Comparison of ENCODE assay signal across 23 cellular contexts in the genomic region with DNA sequence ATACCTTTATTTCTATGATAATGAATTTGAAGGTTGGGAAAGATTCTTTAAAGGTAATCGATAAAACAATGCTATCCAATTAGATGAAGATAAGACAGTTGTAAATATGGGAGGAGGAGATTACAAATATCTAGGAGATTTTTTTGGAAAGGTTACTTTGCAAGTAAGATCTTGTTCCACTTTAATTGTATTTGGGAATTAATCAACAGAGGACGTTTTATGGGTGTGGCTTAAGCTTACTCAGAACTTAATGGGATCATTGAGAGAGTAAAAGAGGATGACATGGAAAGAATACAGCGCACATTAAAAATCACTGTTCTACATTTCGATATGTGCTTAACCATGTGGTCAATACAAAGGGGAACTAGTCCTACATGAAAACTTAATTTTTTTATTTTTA. TPM values are rescaled to one million over a fixed set of nuclear protein-coding genes. Genes with fewer than 3 reads are reported as not detected.
DNase-seq lines count a peak whose midpoint lies in the region; ATAC-seq, FAIRE-seq and TF ChIP-seq lines count a peak whose summit lies in the region.
"Had no signal": no experiment of that assay in that cellular context is flagged by ENCODE, and none has a peak within 500 bp of the region (broad histone marks: within the 10 kb centered on the region; RNA-seq: fewer than 3 reads in every experiment).

No MANE protein-coding gene starts in this region.

- intact Hi-C loops in esophagus squamous epithelium (cut with DNase I) = no loop called here
- intact Hi-C loops in activated T-helper 2 cell treated with anti-CD3 and anti-CD28 coated beads, Interferon-gamma antibody, Interleukin-2, Interleukin-4, amounts not matched to agents 10 μg/mL and 5 μg/mL and 100 μg/mL, durations not matched to agents 14 hours and 24 hours and 36 hours (cut with micrococcal nuclease) = no loop called here

- peaks cover 16% of the 10 kb centered on the region for H3K4me1 ChIP-seq in A549
- peaks cover 0 to 41% (median 13%) of the 10 kb centered on the region in 3 donors for H3K4me1 ChIP-seq in esophagus squamous epithelium
- peaks cover 0 to 5% of the 10 kb centered on the region in 2 donors for H3K4me1 ChIP-seq in small intestine (ENCODE audit: control insufficient read depth in 2 of 2, insufficient read depth in 1 of 2, low read depth in 1 of 2, low read length in 1 of 2)

- no peak overlapping the region for H3K4me2 ChIP-seq in A549
- H3K4me2 ChIP-seq: BLaER1 treated with 17β-estradiol and CSF1 and Interleukin-3, amounts not matched to agents 10 nM and 100 nM; GM23338 had no signal

- TF ChIP-seq CTCF in A549 (IDR thresholded peaks at IDR 0.05) (no peak), esophagus squamous epithelium (IDR thresholded peaks at IDR 0.05) (no peak)

- TF ChIP-seq RAD21 in A549 (conservative IDR thresholded peaks at IDR 0.05 in 1 of 2, IDR thresholded peaks at IDR 0.05 in 1 of 2) = no peak

- no peaks in the 10 kb centered on the region for H3K27me3 ChIP-seq in esophagus squamous epithelium
- no peaks in the 10 kb centered on the region for H3K27me3 ChIP-seq in small intestine (ENCODE audit: control insufficient read depth in 2 of 2, insufficient read depth in 2 of 2, low read length in 2 of 2)
- H3K27me3 ChIP-seq: BLaER1 treated with 17β-estradiol and CSF1 and Interleukin-3, amounts not matched to agents 10 nM and 100 nM had no signal

- TF ChIP-seq POLR2A in A549 (IDR thresholded peaks at IDR 0.05; ENCODE audit: low read length) = no peak
- no peak for TF ChIP-seq POLR2A in esophagus squamous epithelium (IDR thresholded peaks at IDR 0.05)

- FAIRE-seq in A549 (lab: Jason Lieb, UNC) (peak; percentile 7), small intestine (lab: Jason Lieb, UNC) (no peak)
- FAIRE-seq: D721Med, G401.6, GM12891, GM19239, H54, HTR-8/SVneo had no signal

- no peaks in the 10 kb centered on the region for H3K9me3 Mint-ChIP-seq in activated T-helper 2 cell treated with anti-CD3 and anti-CD28 coated beads, Interferon-gamma antibody, Interleukin-2, Interleukin-4, amounts not matched to agents 10 μg/mL and 5 μg/mL and 100 μg/mL, durations not matched to agents 14 hours and 24 hours and 36 hours
- H3K9me3 Mint-ChIP-seq: GM23338, HFFc6 had no signal

- POLR2A ChIA-PET in A549 (lab: Yijun Ruan, JAX) = no interaction called here
- POLR2A ChIA-PET in HEK293T (lab: Yijun Ruan, JAX) = no interaction called here

- peaks cover 16% of the 10 kb centered on the region for H3K27me3 Mint-ChIP-seq in activated T-helper 2 cell treated with anti-CD3 and anti-CD28 coated beads, Interferon-gamma antibody, Interleukin-2, Interleukin-4, amounts not matched to agents 10 μg/mL and 5 μg/mL and 100 μg/mL, durations not matched to agents 14 hours and 24 hours and 36 hours (ENCODE audit: low read depth)

- ATAC-seq in A549 = no peak
- ATAC-seq: GM23338 had no signal

- H3K36me3 ChIP-seq in esophagus squamous epithelium (no peaks in the 10 kb centered on the region), small intestine (ENCODE audit: control insufficient read depth in 2 of 2, insufficient read depth in 2 of 2, low read length in 2 of 2) (no peaks in the 10 kb centered on the region)
- H3K36me3 ChIP-seq: BLaER1 treated with 17β-estradiol and CSF1 and Interleukin-3, amounts not matched to agents 10 nM and 100 nM had no signal

- H3K36me3 Mint-ChIP-seq in activated T-helper 2 cell treated with anti-CD3 and anti-CD28 coated beads, Interferon-gamma antibody, Interleukin-2, Interleukin-4, amounts not matched to agents 10 μg/mL and 5 μg/mL and 100 μg/mL, durations not matched to agents 14 hours and 24 hours and 36 hours (ENCODE audit: low read depth) = no peaks in the 10 kb centered on the region
- H3K36me3 Mint-ChIP-seq: CD4-positive, CD25-positive, alpha-beta regulatory T cell; CD8-positive, alpha-beta memory T cell had no signal

- H3K27ac ChIP-seq in A549 (no peak overlapping the region), esophagus squamous epithelium (peak overlapping the region in 3 of 4 donors; percentile 18 to 52 (median 23)), small intestine (ENCODE audit: low read depth in 1 of 2, low read length in 1 of 2) (no peak overlapping the region)
- H3K27ac ChIP-seq: BLaER1 treated with 17β-estradiol and CSF1 and Interleukin-3, amounts not matched to agents 10 nM and 100 nM had no signal

- DNase-seq in A549 (ENCODE audit: low read depth in 1 of 2, low spot score in 1 of 2) (no peak), NCI-H82 treated with DMSO at 0.1 percent for 48 hours (lab: John Stamatoyannopoulos, UW; ENCODE audit: unreplicated experiment) (peak; percentile 17), esophagus squamous epithelium (lab: John Stamatoyannopoulos, UW) (no peak), small intestine (peak; percentile 54), CD1c-positive myeloid dendritic cell (ENCODE audit: extremely low spot score) (no peak), HEK293T (ENCODE audit: extremely low spot score) (no peak)
- no peak for DNase-seq in activated T-helper 2 cell treated with anti-CD3 and anti-CD28 coated beads, Interferon-gamma antibody, Interleukin-2, Interleukin-4, amounts not matched to agents 10 μg/mL and 5 μg/mL and 100 μg/mL, durations not matched to agents 14 hours and 24 hours and 36 hours (ENCODE audit: low spot score)
- DNase-seq: 8988T; CD4-positive, CD25-positive, alpha-beta regulatory T cell; CD8-positive, alpha-beta memory T cell; COR-L47; HCEC 1CT; HFFc6; IMR-90 had no signal

- CTCF ChIA-PET in A549 (lab: Yijun Ruan, JAX) (interaction anchor here (1.4 kb wide), 1 partner anchor 384 kb away, joined by 3 read pairs; no protein-coding TSS in a partner anchor), HEK293T (lab: Yijun Ruan, JAX) (interaction anchor here (0.6 kb wide), 1 partner anchor 78 kb away, joined by 3 read pairs; no protein-coding TSS in a partner anchor)

- H3K4me3 ChIP-seq in A549 = no peak overlapping the region
- H3K4me3 ChIP-seq in esophagus squamous epithelium = no peak overlapping the region
- H3K4me3 ChIP-seq in small intestine (ENCODE audit: low read depth in 1 of 2, low read length in 2 of 2) = no peak overlapping the region
- H3K4me3 ChIP-seq: BLaER1 treated with 17β-estradiol and CSF1 and Interleukin-3, amounts not matched to agents 10 nM and 100 nM; GM23338 had no signal

- H3K9me3 ChIP-seq in A549 (no peaks in the 10 kb centered on the region), esophagus squamous epithelium (no peaks in the 10 kb centered on the region), small intestine (ENCODE audit: control insufficient read depth, low read depth) (no peaks in the 10 kb centered on the region)

- TF ChIP-seq EP300 in A549 (IDR thresholded peaks at IDR 0.05) = no peak

- H3K4me1 Mint-ChIP-seq in activated T-helper 2 cell treated with anti-CD3 and anti-CD28 coated beads, Interferon-gamma antibody, Interleukin-2, Interleukin-4, amounts not matched to agents 10 μg/mL and 5 μg/mL and 100 μg/mL, durations not matched to agents 14 hours and 24 hours and 36 hours (ENCODE audit: low read depth) = peaks cover 4% of the 10 kb centered on the region

- H3K27ac Mint-ChIP-seq in activated T-helper 2 cell treated with anti-CD3 and anti-CD28 coated beads, Interferon-gamma antibody, Interleukin-2, Interleukin-4, amounts not matched to agents 10 μg/mL and 5 μg/mL and 100 μg/mL, durations not matched to agents 14 hours and 24 hours and 36 hours = no peak overlapping the region
- H3K27ac Mint-ChIP-seq: B cell; CD4-positive, CD25-positive, alpha-beta regulatory T cell; GM23338; HFFc6 had no signal

- no peak overlapping the region for H3K4me3 Mint-ChIP-seq in activated T-helper 2 cell treated with anti-CD3 and anti-CD28 coated beads, Interferon-gamma antibody, Interleukin-2, Interleukin-4, amounts not matched to agents 10 μg/mL and 5 μg/mL and 100 μg/mL, durations not matched to agents 14 hours and 24 hours and 36 hours (ENCODE audit: low read depth)
- H3K4me3 Mint-ChIP-seq: B cell; CD4-positive, CD25-positive, alpha-beta regulatory T cell; CD8-positive, alpha-beta memory T cell; GM23338; HFFc6 had no signal

- WGBS in A549 (ENCODE audit: missing lambda C conversion rate) = 71% methylated on average over 4 of the region's 4 CpGs
- 40 to 46% methylated on average over 4 of the region's 4 CpGs for WGBS in esophagus squamous epithelium, 2 donors
- WGBS in small intestine, 3 donors = 15 to 61% (median 38%) methylated on average over 4 of the region's 4 CpGs

TF ChIP-seq in A549, 52 proteins besides CTCF, POLR2A, EP300 and RAD21 (continues in another document):
- TF ChIP-seq CBX2 (IDR thresholded peaks at IDR 0.05; ENCODE audit: borderline replicate concordance, low read depth) (no peak), HDAC2 (IDR thresholded peaks at IDR 0.05) (no peak), MAFK (IDR thresholded peaks at IDR 0.05; ENCODE audit: partially characterized antibody) (no peak), POLR2AphosphoS2 (conservative IDR thresholded peaks at IDR 0.05; ENCODE audit: low read length) (no peak), EHMT2 (IDR thresholded peaks at IDR 0.05; ENCODE audit: low read depth) (no peak), JUNB (IDR thresholded peaks at IDR 0.05) (no peak)

TF ChIP-seq in HEK293T, 16 proteins besides CTCF, POLR2A, EP300 and RAD21:
- TF ChIP-seq TARDBP (IDR thresholded peaks at IDR 0.05) (no peak), L3MBTL2 (conservative IDR thresholded peaks at IDR 0.05) (no peak), ELF4 (IDR thresholded peaks at IDR 0.05) (no peak), FOXA1 (IDR thresholded peaks at IDR 0.05) (no peak), HDGF (IDR thresholded peaks at IDR 0.05; ENCODE audit: borderline replicate concordance) (no peak), BHLHE40 (IDR thresholded peaks at IDR 0.05; ENCODE audit: borderline replicate concordance) (no peak), FOXM1 (IDR thresholded peaks at IDR 0.05; ENCODE audit: borderline replicate concordance) (no peak), LEF1 (IDR thresholded peaks at IDR 0.05; ENCODE audit: borderline replicate concordance) (no peak), FOXK2 (IDR thresholded peaks at IDR 0.05) (no peak), ARNT (IDR thresholded peaks at IDR 0.05) (no peak), ZNF384 (IDR thresholded peaks at IDR 0.05) (no peak), SUZ12 (IDR thresholded peaks at IDR 0.05) (no peak), NFRKB (IDR thresholded peaks at IDR 0.05) (no peak)
TF ChIP-seq in HEK293T: peak in this region for 0.

RNA-seq across cellular contexts. Expression of a gene that starts 3.5 kb away (rescaled TPM):
- polyA plus RNA-seq in A549 (2011; rRNA removed) = 15.4 and 16.4 TPM in 2 replicates
- polyA plus RNA-seq in A549 (2012; cell fraction: cytosol; rRNA removed) = 5.4 and 6.2 TPM in 2 replicates
- polyA plus RNA-seq in A549 (2012; cell fraction: nucleus; rRNA removed) = 12.0 and 14.9 TPM in 2 replicates
- 3.7 to 4.8 TPM (median 4.0 TPM) in 3 replicates for polyA plus RNA-seq in A549 (2017; fragmentation: RNase III; extraction: RNeasy Plus Mini Kit Qiagen cat#74134 plus additional on column Dnase treatment)
- 26.6 and 30.6 TPM in 2 replicates for polyA minus RNA-seq in A549 (2011; rRNA and poly(A)+ RNA removed)
- total RNA-seq in esophagus squamous epithelium = 100 to 1,000 TPM in 1 of 4 donors, 10 to 100 TPM in 3; 32.1 to 124 (median 42.4) TPM
- 10 to 100 TPM in 1 of 3 donors, 1 to 10 TPM in 2; 3.6 to 21.6 (median 3.8) TPM for polyA plus RNA-seq in small intestine
- total RNA-seq in activated T-helper 2 cell treated with anti-CD3 and anti-CD28 coated beads, Interferon-gamma antibody, Interleukin-2, Interleukin-4, amounts not matched to agents 10 μg/mL and 5 μg/mL and 100 μg/mL, durations not matched to agents 14 hours and 24 hours and 36 hours = 0.21 TPM in 2 replicates
- total RNA-seq: B cell; CD4-positive, CD25-positive, alpha-beta regulatory T cell had no signal
- polyA plus RNA-seq: CD4-positive, CD25-positive, alpha-beta regulatory T cell; CD8-positive, alpha-beta memory T cell had no signal

Comparison
In these comparisons a context has a peak if more than half of its experiments do, and no peak if none do; other contexts are left out.
1. DNase-seq: peak in NCI-H82 treated with DMSO at 0.1 percent for 48 hours (single experiment) and small intestine (single experiment); none in A549 (0 of 2), esophagus squamous epithelium (single experiment), CD1c-positive myeloid dendritic cell (single experiment), activated T-helper 2 cell treated with anti-CD3 and anti-CD28 coated beads, Interferon-gamma antibody, Interleukin-2, Interleukin-4, amounts not matched to agents 10 μg/mL and 5 μg/mL and 100 μg/mL, durations not matched to agents 14 hours and 24 hours and 36 hours (single experiment) and HEK293T (single experiment).
2. H3K27ac ChIP-seq: peak in esophagus squamous epithelium (3 of 4); none in A549 (0 of 2) and small intestine (0 of 2).
3. RNA of a gene that starts 3.5 kb away (total RNA-seq): 32.1 to 124 TPM in esophagus squamous epithelium; 0.21 TPM in activated T-helper 2 cell treated with anti-CD3 and anti-CD28 coated beads, Interferon-gamma antibody, Interleukin-2, Interleukin-4, amounts not matched to agents 10 μg/mL and 5 μg/mL and 100 μg/mL, durations not matched to agents 14 hours and 24 hours and 36 hours; every median in the first group is over 10 times any median in the second.